8 cellular contexts compared by ENCODE assay signal in genomic region chr11:43165393-43165792, GRCh38.
DNase-seq lines count a peak whose midpoint lies in the region; TF ChIP-seq lines count a peak whose summit lies in the region.
"Not testable (repeated sequence)": the region's sequence is repeated elsewhere in the genome, so short reads cannot be mapped to it uniquely, and the experiment has no call there.

No MANE protein-coding gene starts in this region.

- H3K36me3 Mint-ChIP-seq in HFFc6 (ENCODE audit: low read depth): not testable (repeated sequence)
- H3K36me3 Mint-ChIP-seq in glutamatergic neuron (ENCODE audit: unreplicated experiment): peaks cover 13% of the 10 kb centered on the region

- H3K4me3 ChIP-seq in BE2C (ENCODE audit: low read depth, low read length); GM12864 (ENCODE audit: low read depth, low read length); retinal pigment epithelial cell (ENCODE audit: low read length): not testable (repeated sequence)

- TF ChIP-seq CTCF in BE2C (IDR thresholded peaks at IDR 0.05; ENCODE audit: low read depth, low read length): peak; percentile 23
- TF ChIP-seq CTCF in GM12864 (IDR thresholded peaks at IDR 0.05; ENCODE audit: low read depth, low read length, missing control alignments): peak; percentile 34
- peak; percentile 41 for TF ChIP-seq CTCF in HFFc6 (IDR thresholded peaks at IDR 0.05)
- TF ChIP-seq CTCF in glutamatergic neuron (IDR thresholded peaks at IDR 0.05; ENCODE audit: partially characterized antibody, unreplicated experiment): peak; percentile 58
- TF ChIP-seq CTCF in retinal pigment epithelial cell (conservative IDR thresholded peaks at IDR 0.05; ENCODE audit: low read depth, low read length): peak; percentile 6

- not testable (repeated sequence) for H3K27me3 ChIP-seq in BE2C

- H3K27me3 Mint-ChIP-seq in HFFc6 (ENCODE audit: insufficient read depth); glutamatergic neuron (ENCODE audit: unreplicated experiment): not testable (repeated sequence)

- peaks cover 20% of the 10 kb centered on the region for H3K9me3 Mint-ChIP-seq in HFFc6
- H3K9me3 Mint-ChIP-seq in glutamatergic neuron (ENCODE audit: unreplicated experiment): not testable (repeated sequence)

- not testable (repeated sequence) for H3K4me1 ChIP-seq in BE2C

- H3K4me3 Mint-ChIP-seq in HFFc6; glutamatergic neuron (ENCODE audit: unreplicated experiment): not testable (repeated sequence)

- H3K9me3 ChIP-seq in BE2C: not testable (repeated sequence)

- not testable (repeated sequence) for H3K4me1 Mint-ChIP-seq in HFFc6 (ENCODE audit: low read depth)
- peaks cover 17% of the 10 kb centered on the region for H3K4me1 Mint-ChIP-seq in glutamatergic neuron (ENCODE audit: low read depth, unreplicated experiment)

- DNase-seq in BE2C; GM12864 (ENCODE audit: low read depth); HFFc6; glutamatergic neuron; retinal pigment epithelial cell (ENCODE audit: low read depth): not testable (repeated sequence)
- DNase-seq in NAMALWA (ENCODE audit: low spot score): peak; percentile 27
- DNase-seq in OCI-M1 (lab: John Stamatoyannopoulos, UW): peak; percentile 22
- peak; percentile 5 for DNase-seq in SW480 (ENCODE audit: low spot score)

- not testable (repeated sequence) for H3K36me3 ChIP-seq in BE2C

- not testable (repeated sequence) for H3K27ac Mint-ChIP-seq in HFFc6
- peak overlapping the region; percentile 79 for H3K27ac Mint-ChIP-seq in glutamatergic neuron (ENCODE audit: unreplicated experiment)

Comparison
In these comparisons a context has a peak if more than half of its experiments do, and no peak if none do; other contexts are left out.
1. CTCF ChIP-seq: peak in every context shown above with its lines; median percentile 58 in glutamatergic neuron; 41 in HFFc6; 34 in GM12864; 23 in BE2C; 6 in retinal pigment epithelial cell.